ENCODE assay signal across 1 cellular context in the genomic region with DNA sequence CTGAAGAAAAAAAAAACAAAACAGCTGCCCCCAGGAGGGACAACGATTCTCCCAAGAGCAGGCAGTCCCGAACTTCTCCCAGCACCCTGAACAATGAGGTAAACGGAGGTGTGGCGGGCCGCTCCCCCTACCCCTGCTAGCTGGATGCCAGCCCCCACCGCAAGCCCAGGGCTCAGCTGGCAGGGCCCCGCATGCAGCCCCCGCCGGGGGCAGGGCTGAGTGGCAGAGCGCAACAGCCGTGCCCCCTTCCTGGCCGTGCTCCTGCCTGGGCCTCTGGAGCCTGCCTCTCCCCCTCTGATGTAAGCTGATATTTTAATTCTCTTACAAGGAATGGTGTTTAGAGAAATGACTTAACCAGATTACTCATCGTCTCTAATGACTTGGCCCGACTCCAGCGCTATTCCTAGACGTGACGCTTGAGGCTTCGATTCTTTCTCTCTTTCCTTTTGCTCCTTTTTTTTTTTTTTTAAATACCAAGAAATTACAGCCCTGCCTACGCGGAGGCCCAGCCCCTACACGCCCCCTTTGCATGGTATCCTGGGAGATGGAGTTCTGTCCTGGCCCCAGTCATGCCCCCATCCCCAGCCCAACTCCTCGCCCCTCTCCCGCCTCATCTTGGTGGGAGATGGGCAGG.
A peak's percentile ranks its signal among the peaks of the same experiment; 100 is the strongest.
TF ChIP-seq lines count a peak whose summit lies in the region.

No MANE protein-coding gene starts in this region.

TF ChIP-seq in K562, 482 proteins besides CTCF, POLR2A, EP300 and RAD21 (continued from another document and continues in another):
- TF ChIP-seq, protein P1, sequence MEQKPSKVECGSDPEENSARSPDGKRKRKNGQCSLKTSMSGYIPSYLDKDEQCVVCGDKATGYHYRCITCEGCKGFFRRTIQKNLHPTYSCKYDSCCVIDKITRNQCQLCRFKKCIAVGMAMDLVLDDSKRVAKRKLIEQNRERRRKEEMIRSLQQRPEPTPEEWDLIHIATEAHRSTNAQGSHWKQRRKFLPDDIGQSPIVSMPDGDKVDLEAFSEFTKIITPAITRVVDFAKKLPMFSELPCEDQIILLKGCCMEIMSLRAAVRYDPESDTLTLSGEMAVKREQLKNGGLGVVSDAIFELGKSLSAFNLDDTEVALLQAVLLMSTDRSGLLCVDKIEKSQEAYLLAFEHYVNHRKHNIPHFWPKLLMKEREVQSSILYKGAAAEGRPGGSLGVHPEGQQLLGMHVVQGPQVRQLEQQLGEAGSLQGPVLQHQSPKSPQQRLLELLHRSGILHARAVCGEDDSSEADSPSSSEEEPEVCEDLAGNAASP (IDR thresholded peaks at IDR 0.05), result no peak
- TF ChIP-seq, protein P2, sequence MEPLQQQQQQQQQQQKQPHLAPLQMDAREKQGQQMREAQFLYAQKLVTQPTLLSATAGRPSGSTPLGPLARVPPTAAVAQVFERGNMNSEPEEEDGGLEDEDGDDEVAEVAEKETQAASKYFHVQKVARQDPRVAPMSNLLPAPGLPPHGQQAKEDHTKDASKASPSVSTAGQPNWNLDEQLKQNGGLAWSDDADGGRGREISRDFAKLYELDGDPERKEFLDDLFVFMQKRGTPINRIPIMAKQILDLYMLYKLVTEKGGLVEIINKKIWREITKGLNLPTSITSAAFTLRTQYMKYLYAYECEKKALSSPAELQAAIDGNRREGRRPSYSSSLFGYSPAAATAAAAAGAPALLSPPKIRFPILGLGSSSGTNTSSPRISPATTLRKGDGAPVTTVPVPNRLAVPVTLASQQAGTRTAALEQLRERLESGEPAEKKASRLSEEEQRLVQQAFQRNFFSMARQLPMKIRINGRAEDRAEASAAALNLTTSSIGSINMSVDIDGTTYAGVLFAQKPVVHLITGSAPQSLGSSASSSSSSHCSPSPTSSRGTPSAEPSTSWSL (CRISPR knock-in tag; IDR thresholded peaks at IDR 0.05; ENCODE audit: borderline replicate concordance), result no peak
- TF ChIP-seq SLC30A9 (CRISPR knock-in tag; IDR thresholded peaks at IDR 0.05) (no peak), RCOR1 (IDR thresholded peaks at IDR 0.05; ENCODE audit: borderline replicate concordance in 1 of 2, low read depth in 2 of 2, low read length in 2 of 2) (peak in 1 of 2 experiments; percentile 53; a peak in 1 of 4 replicates), SOX6 (IDR thresholded peaks at IDR 0.05) (peak; percentile 66; the same call in 1 of the 2 replicates), HDAC2 (IDR thresholded peaks at IDR 0.05) (no peak), SIN3A (IDR thresholded peaks at IDR 0.05; ENCODE audit: borderline replicate concordance in 2 of 2, control insufficient read depth in 1 of 2, low read depth in 2 of 2, low read length in 2 of 2) (no peak), DDX20 (tag; IDR thresholded peaks at IDR 0.05; ENCODE audit: low read depth) (no peak), SNIP1 (IDR thresholded peaks at IDR 0.05; ENCODE audit: low read depth) (no peak), MTA2 (IDR thresholded peaks at IDR 0.05; ENCODE audit: low read depth) (no peak), NR2C2 (CRISPR knock-in tag; IDR thresholded peaks at IDR 0.05) (no peak), NR2C2 (tag; IDR thresholded peaks at IDR 0.05) (no peak), FOSL1 (tag; conservative IDR thresholded peaks at IDR 0.05) (peak; percentile 95), DPF2 (IDR thresholded peaks at IDR 0.05) (peak; percentile 84), DIDO1 (tag; IDR thresholded peaks at IDR 0.05; ENCODE audit: low read depth) (no peak), ZEB2 (IDR thresholded peaks at IDR 0.05) (0 out of 2 replicates have a peak, but pooled peaks have one; percentile 43), ZNF561 (CRISPR knock-in tag; conservative IDR thresholded peaks at IDR 0.05) (no peak), ZBTB7A (IDR thresholded peaks at IDR 0.05; ENCODE audit: borderline replicate concordance, control insufficient read depth, low read depth, low read length) (peak; percentile 55; the same call in 1 of the 2 replicates), GATAD2A (IDR thresholded peaks at IDR 0.05) (no peak), RBM34 (IDR thresholded peaks at IDR 0.05; ENCODE audit: borderline replicate concordance, insufficient read depth, low read length) (no peak), NFXL1 (CRISPR knock-in tag; IDR thresholded peaks at IDR 0.05) (no peak), ZNF146 (CRISPR knock-in tag; IDR thresholded peaks at IDR 0.05; ENCODE audit: unreplicated experiment) (no peak), KAT2B (IDR thresholded peaks at IDR 0.05; ENCODE audit: low read depth, low read length) (no peak), TGIF2 (CRISPR knock-in tag; IDR thresholded peaks at IDR 0.05) (no peak), NFYB (IDR thresholded peaks at IDR 0.05; ENCODE audit: extremely low read depth, insufficient read length) (no peak), ETV5 (CRISPR knock-in tag; IDR thresholded peaks at IDR 0.05; ENCODE audit: low read depth) (no peak), SMARCC2 (IDR thresholded peaks at IDR 0.05; ENCODE audit: low read depth) (no peak), ATF7 (IDR thresholded peaks at IDR 0.05) (peak; percentile 95), PHF21A (IDR thresholded peaks at IDR 0.05; ENCODE audit: borderline replicate concordance, low read depth) (no peak; the same call in 1 of the 2 replicates), ESRRA (IDR thresholded peaks at IDR 0.05; ENCODE audit: borderline replicate concordance, low read depth) (no peak), U2AF2 (optimal IDR thresholded peaks at IDR 0.05; ENCODE audit: low read depth, low read length) (no peak), ZNF239 (CRISPR knock-in tag; IDR thresholded peaks at IDR 0.05) (no peak)
- TF ChIP-seq, protein P3, sequence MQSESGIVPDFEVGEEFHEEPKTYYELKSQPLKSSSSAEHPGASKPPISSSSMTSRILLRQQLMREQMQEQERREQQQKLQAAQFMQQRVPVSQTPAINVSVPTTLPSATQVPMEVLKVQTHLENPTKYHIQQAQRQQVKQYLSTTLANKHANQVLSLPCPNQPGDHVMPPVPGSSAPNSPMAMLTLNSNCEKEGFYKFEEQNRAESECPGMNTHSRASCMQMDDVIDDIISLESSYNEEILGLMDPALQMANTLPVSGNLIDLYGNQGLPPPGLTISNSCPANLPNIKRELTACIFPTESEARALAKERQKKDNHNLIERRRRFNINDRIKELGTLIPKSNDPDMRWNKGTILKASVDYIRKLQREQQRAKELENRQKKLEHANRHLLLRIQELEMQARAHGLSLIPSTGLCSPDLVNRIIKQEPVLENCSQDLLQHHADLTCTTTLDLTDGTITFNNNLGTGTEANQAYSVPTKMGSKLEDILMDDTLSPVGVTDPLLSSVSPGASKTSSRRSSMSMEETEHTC (IDR thresholded peaks at IDR 0.05), result no peak
- TF ChIP-seq, protein P4, sequence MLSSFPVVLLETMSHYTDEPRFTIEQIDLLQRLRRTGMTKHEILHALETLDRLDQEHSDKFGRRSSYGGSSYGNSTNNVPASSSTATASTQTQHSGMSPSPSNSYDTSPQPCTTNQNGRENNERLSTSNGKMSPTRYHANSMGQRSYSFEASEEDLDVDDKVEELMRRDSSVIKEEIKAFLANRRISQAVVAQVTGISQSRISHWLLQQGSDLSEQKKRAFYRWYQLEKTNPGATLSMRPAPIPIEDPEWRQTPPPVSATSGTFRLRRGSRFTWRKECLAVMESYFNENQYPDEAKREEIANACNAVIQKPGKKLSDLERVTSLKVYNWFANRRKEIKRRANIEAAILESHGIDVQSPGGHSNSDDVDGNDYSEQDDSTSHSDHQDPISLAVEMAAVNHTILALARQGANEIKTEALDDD (IDR thresholded peaks at IDR 0.05), result peak; percentile 86
- TF ChIP-seq, protein P5, sequence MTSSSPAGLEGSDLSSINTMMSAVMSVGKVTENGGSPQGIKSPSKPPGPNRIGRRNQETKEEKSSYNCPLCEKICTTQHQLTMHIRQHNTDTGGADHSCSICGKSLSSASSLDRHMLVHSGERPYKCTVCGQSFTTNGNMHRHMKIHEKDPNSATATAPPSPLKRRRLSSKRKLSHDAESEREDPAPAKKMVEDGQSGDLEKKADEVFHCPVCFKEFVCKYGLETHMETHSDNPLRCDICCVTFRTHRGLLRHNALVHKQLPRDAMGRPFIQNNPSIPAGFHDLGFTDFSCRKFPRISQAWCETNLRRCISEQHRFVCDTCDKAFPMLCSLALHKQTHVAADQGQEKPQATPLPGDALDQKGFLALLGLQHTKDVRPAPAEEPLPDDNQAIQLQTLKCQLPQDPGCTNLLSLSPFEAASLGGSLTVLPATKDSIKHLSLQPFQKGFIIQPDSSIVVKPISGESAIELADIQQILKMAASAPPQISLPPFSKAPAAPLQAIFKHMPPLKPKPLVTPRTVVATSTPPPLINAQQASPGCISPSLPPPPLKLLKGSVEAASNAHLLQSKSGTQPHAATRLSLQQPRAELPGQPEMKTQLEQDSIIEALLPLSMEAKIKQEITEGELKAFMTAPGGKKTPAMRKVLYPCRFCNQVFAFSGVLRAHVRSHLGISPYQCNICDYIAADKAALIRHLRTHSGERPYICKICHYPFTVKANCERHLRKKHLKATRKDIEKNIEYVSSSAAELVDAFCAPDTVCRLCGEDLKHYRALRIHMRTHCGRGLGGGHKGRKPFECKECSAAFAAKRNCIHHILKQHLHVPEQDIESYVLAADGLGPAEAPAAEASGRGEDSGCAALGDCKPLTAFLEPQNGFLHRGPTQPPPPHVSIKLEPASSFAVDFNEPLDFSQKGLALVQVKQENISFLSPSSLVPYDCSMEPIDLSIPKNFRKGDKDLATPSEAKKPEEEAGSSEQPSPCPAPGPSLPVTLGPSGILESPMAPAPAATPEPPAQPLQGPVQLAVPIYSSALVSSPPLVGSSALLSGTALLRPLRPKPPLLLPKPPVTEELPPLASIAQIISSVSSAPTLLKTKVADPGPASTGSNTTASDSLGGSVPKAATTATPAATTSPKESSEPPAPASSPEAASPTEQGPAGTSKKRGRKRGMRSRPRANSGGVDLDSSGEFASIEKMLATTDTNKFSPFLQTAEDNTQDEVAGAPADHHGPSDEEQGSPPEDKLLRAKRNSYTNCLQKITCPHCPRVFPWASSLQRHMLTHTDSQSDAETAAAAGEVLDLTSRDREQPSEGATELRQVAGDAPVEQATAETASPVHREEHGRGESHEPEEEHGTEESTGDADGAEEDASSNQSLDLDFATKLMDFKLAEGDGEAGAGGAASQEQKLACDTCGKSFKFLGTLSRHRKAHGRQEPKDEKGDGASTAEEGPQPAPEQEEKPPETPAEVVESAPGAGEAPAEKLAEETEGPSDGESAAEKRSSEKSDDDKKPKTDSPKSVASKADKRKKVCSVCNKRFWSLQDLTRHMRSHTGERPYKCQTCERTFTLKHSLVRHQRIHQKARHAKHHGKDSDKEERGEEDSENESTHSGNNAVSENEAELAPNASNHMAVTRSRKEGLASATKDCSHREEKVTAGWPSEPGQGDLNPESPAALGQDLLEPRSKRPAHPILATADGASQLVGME (CRISPR knock-in tag; IDR thresholded peaks at IDR 0.05), result no peak
- TF ChIP-seq, protein P6, sequence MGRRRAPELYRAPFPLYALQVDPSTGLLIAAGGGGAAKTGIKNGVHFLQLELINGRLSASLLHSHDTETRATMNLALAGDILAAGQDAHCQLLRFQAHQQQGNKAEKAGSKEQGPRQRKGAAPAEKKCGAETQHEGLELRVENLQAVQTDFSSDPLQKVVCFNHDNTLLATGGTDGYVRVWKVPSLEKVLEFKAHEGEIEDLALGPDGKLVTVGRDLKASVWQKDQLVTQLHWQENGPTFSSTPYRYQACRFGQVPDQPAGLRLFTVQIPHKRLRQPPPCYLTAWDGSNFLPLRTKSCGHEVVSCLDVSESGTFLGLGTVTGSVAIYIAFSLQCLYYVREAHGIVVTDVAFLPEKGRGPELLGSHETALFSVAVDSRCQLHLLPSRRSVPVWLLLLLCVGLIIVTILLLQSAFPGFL (CRISPR knock-in tag; IDR thresholded peaks at IDR 0.05), result no peak
- TF ChIP-seq, protein P7, sequence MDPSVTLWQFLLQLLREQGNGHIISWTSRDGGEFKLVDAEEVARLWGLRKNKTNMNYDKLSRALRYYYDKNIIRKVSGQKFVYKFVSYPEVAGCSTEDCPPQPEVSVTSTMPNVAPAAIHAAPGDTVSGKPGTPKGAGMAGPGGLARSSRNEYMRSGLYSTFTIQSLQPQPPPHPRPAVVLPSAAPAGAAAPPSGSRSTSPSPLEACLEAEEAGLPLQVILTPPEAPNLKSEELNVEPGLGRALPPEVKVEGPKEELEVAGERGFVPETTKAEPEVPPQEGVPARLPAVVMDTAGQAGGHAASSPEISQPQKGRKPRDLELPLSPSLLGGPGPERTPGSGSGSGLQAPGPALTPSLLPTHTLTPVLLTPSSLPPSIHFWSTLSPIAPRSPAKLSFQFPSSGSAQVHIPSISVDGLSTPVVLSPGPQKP (CRISPR knock-in tag; IDR thresholded peaks at IDR 0.05), result no peak
- TF ChIP-seq, protein P8, sequence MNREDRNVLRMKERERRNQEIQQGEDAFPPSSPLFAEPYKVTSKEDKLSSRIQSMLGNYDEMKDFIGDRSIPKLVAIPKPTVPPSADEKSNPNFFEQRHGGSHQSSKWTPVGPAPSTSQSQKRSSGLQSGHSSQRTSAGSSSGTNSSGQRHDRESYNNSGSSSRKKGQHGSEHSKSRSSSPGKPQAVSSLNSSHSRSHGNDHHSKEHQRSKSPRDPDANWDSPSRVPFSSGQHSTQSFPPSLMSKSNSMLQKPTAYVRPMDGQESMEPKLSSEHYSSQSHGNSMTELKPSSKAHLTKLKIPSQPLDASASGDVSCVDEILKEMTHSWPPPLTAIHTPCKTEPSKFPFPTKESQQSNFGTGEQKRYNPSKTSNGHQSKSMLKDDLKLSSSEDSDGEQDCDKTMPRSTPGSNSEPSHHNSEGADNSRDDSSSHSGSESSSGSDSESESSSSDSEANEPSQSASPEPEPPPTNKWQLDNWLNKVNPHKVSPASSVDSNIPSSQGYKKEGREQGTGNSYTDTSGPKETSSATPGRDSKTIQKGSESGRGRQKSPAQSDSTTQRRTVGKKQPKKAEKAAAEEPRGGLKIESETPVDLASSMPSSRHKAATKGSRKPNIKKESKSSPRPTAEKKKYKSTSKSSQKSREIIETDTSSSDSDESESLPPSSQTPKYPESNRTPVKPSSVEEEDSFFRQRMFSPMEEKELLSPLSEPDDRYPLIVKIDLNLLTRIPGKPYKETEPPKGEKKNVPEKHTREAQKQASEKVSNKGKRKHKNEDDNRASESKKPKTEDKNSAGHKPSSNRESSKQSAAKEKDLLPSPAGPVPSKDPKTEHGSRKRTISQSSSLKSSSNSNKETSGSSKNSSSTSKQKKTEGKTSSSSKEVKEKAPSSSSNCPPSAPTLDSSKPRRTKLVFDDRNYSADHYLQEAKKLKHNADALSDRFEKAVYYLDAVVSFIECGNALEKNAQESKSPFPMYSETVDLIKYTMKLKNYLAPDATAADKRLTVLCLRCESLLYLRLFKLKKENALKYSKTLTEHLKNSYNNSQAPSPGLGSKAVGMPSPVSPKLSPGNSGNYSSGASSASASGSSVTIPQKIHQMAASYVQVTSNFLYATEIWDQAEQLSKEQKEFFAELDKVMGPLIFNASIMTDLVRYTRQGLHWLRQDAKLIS (CRISPR knock-in tag; IDR thresholded peaks at IDR 0.05), result no peak
- TF ChIP-seq, protein P9, sequence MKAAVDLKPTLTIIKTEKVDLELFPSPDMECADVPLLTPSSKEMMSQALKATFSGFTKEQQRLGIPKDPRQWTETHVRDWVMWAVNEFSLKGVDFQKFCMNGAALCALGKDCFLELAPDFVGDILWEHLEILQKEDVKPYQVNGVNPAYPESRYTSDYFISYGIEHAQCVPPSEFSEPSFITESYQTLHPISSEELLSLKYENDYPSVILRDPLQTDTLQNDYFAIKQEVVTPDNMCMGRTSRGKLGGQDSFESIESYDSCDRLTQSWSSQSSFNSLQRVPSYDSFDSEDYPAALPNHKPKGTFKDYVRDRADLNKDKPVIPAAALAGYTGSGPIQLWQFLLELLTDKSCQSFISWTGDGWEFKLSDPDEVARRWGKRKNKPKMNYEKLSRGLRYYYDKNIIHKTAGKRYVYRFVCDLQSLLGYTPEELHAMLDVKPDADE (conservative IDR thresholded peaks at IDR 0.05; ENCODE audit: control insufficient read depth, low read depth, low read length), result peak; percentile 60; the same call in 1 of the 2 replicates
